In genomic region chr5:10760033-10760975, GRCh38 we compare ENCODE assay signal across 8 cellular contexts. TPM values are rescaled to one million over a fixed set of nuclear protein-coding genes. Genes with fewer than 3 reads are reported as not detected.
DNase-seq lines count a peak whose midpoint lies in the region; ATAC-seq and TF ChIP-seq lines count a peak whose summit lies in the region.

No MANE protein-coding gene starts in this region.

- H3K4me3 ChIP-seq in AG04450 (ENCODE audit: low read depth, low read length) = peak overlapping the region; percentile 71
- peak overlapping the region; percentile 86 for H3K4me3 ChIP-seq in WI38 (ENCODE audit: low read depth, low read length)
- H3K4me3 ChIP-seq in mucosa of descending colon = peak overlapping the region; percentile 81

- peaks cover 13% of the 10 kb centered on the region for H3K4me1 ChIP-seq in mucosa of descending colon (ENCODE audit: low read depth)

- no peaks in the 10 kb centered on the region; the same call in 1 of the 2 replicates for H3K9me3 ChIP-seq in AG04450 (ENCODE audit: control insufficient read depth, insufficient read depth, low read length)
- no peaks in the 10 kb centered on the region for H3K9me3 ChIP-seq in mucosa of descending colon

- ATAC-seq in GM18498 (IDR thresholded peaks at IDR 0.05; ENCODE audit: unreplicated experiment) (peak; percentile 39), HG02943 (IDR thresholded peaks at IDR 0.05; ENCODE audit: low read depth, unreplicated experiment) (peak; percentile 39), mucosa of descending colon (peak; percentile 54)

- H3K36me3 ChIP-seq in mucosa of descending colon (ENCODE audit: low read depth) = no peaks in the 10 kb centered on the region

- TF ChIP-seq POLR2A in erythroblast (IDR thresholded peaks at IDR 0.05; ENCODE audit: low read length) = peak; percentile 21

- TF ChIP-seq CTCF in AG04450 (IDR thresholded peaks at IDR 0.05; ENCODE audit: low read depth, low read length) (no peak), WI38 (IDR thresholded peaks at IDR 0.05; ENCODE audit: low read depth, low read length) (no peak), mucosa of descending colon (IDR thresholded peaks at IDR 0.05) (no peak)

- H3K27ac ChIP-seq in AG04450 (ENCODE audit: low read depth, low read length) (peak overlapping the region; percentile 75), substantia nigra (ENCODE audit: low read depth, low read length, poor library complexity, severe bottlenecking) (peak overlapping the region; percentile 51)

- intact Hi-C loops in mucosa of descending colon (cut with DNase I, micrococcal nuclease) = no loop called here

- H3K27me3 ChIP-seq in AG04450 (ENCODE audit: control insufficient read depth, insufficient read depth, low read length) = no peaks in the 10 kb centered on the region

- CTCF ChIA-PET in AG04450 (lab: Charles Lee) = interaction anchor here (0.7 kb wide), 1 partner anchor 58 kb away, joined by 5 read pairs; no protein-coding TSS in a partner anchor

- DNase-seq in AG04450 (ENCODE audit: low read depth, low spot score) (no peak), NCI-H2029 treated with DMSO at 0.1 percent for 48 hours (lab: John Stamatoyannopoulos, UW) (peak; percentile 81), erythroblast (lab: John Stamatoyannopoulos, UW) (peak; percentile 70 to 78), mucosa of descending colon (peak in 2 of 3 donors; percentile 53 to 81), substantia nigra (lab: John Stamatoyannopoulos, UW) (peak in 27 of 49 donors; percentile 4 to 62 (median 21))

- POLR2A ChIA-PET in AG04450 (lab: Yijun Ruan, JAX) = interaction anchor here (0.7 to 1.4 kb wide), 5 partner anchors 34 to 73 kb away, joined by 3 to 11 read pairs (median 3); no protein-coding TSS in a partner anchor

RNA-seq across cellular contexts. Expression of gene DAP, which starts 0.7 kb away (rescaled TPM):
- polyA plus RNA-seq in AG04450 (2011; rRNA removed) = 117 and 179 TPM in 2 replicates
- 168 and 222 TPM in 2 replicates for polyA minus RNA-seq in AG04450 (2011; rRNA and poly(A)+ RNA removed)
- total RNA-seq in mucosa of descending colon = 100 to 1,000 TPM in 2 of 3 donors, 10 to 100 TPM in 1; 63.7 to 125 (median 109) TPM
